In genomic region chr4:552059-552458, GRCh38 we compare ENCODE assay signal across 34 cellular contexts. TPM values are rescaled to one million over a fixed set of nuclear protein-coding genes. Genes with fewer than 3 reads are reported as not detected.
"Had no signal": no experiment of that assay in that cellular context is flagged by ENCODE, and none has a peak within 500 bp of the region (broad histone marks: within the 10 kb centered on the region; RNA-seq: fewer than 3 reads in every experiment).

No MANE protein-coding gene starts in this region.

- H3K36me3 ChIP-seq: neutrophil, pancreas, prostate gland, spleen, thoracic aorta, thyroid gland, tibial nerve, upper lobe of left lung, vagina had no signal

- ATAC-seq: naive thymus-derived CD8-positive, alpha-beta T cell; natural killer cell treated with Interleukin-12 subunit alpha and Interleukin-12 subunit beta and Interleukin-15 and Interleukin-18, amount 100 ng/mL, for 72 hours; pancreas; right cardiac atrium; sciatic nerve; stimulated activated memory B cell treated with anti-CD40 and anti-IgM and Interleukin-4, amounts not matched to agents 10 μg/mL and 1 μg/mL and 100 μg/mL, for 72 hours; stimulated activated naive CD8-positive, alpha-beta T cell treated with anti-CD3 and anti-CD28 coated beads, Interleukin-15, amount 100 ng/mL, for 72 hours; stimulated activated naive CD8-positive, alpha-beta T cell treated with anti-CD3 and anti-CD28 coated beads, Interleukin-15, Interleukin-2, amounts not matched to agents 100 U/mL and 50 U/mL, for 24 hours had no signal

- H3K4me1 ChIP-seq: pancreas, prostate gland, spleen, thyroid gland, tibial nerve, upper lobe of left lung, vagina had no signal

- H3K9me3 ChIP-seq: neutrophil, pancreas, prostate gland, thoracic aorta, thyroid gland, tibial nerve, upper lobe of left lung, vagina had no signal

- H3K27ac ChIP-seq: neutrophil, pancreas, prostate gland, skin epidermis, spleen, thoracic aorta, thyroid gland, tibial nerve, upper lobe of left lung, vagina had no signal

- FAIRE-seq: pancreas, urothelium cell line had no signal

- H3K27me3 ChIP-seq: neutrophil, thyroid gland, tibial nerve, upper lobe of left lung, vagina had no signal

- H3K4me2 ChIP-seq: smooth muscle cell had no signal

- DNase-seq: naive thymus-derived CD8-positive, alpha-beta T cell; nephron progenitor cell; nucleus accumbens; pancreas; right cardiac atrium; spleen; stimulated activated CD4-positive, alpha-beta T cell treated with anti-CD3 and anti-CD28 coated beads, Interleukin-12 subunit alpha, Interleukin-12 subunit beta, amount 100 ng/mL, for 4 hours; stimulated activated CD4-positive, alpha-beta T cell treated with anti-CD3 and anti-CD28 coated beads, Interleukin-1b, Interleukin-23, amount 100 ng/mL, for 48 hours; stimulated activated CD4-positive, alpha-beta T cell treated with anti-CD3 and anti-CD28 coated beads, Interleukin-4, amount 100 ng/mL, for 1 hour; stimulated activated CD4-positive, alpha-beta T cell treated with anti-CD3 and anti-CD28 coated beads, Interleukin-4, amount 100 ng/mL, for 4 hours; stimulated activated CD8-positive, alpha-beta memory T cell treated with anti-CD3 and anti-CD28 coated beads, Interleukin-4, amount 100 ng/mL, for 48 hours; stimulated activated naive CD4-positive, alpha-beta T cell; stimulated activated naive CD8-positive, alpha-beta T cell treated with anti-CD3 and anti-CD28 coated beads, Interleukin-15, amount 100 ng/mL, for 72 hours; stimulated activated naive CD8-positive, alpha-beta T cell treated with anti-CD3 and anti-CD28 coated beads, Interleukin-15, Interleukin-2, amounts not matched to agents 100 U/mL and 50 U/mL, for 24 hours; substantia nigra; thyroid gland; trophoblast cell; upper lobe of left lung had no signal

- H3K4me3 ChIP-seq: pancreas, prostate gland, skin epidermis, smooth muscle cell, spleen, thoracic aorta, thyroid gland, tibial nerve, upper lobe of left lung, vagina had no signal

RNA-seq across cellular contexts. Expression of gene TMEM271, which starts 24.0 kb away (rescaled TPM):
- total RNA-seq: naive thymus-derived CD8-positive, alpha-beta T cell; natural killer cell treated with Interleukin-12 subunit alpha and Interleukin-12 subunit beta and Interleukin-15 and Interleukin-18, amount 100 ng/mL, for 72 hours; omental fat pad; osteocyte; posterior vena cava; pulmonary artery endothelial cell; right cardiac atrium; sciatic nerve; smooth muscle cell; spleen; thoracic aorta; thyroid gland; tibial nerve; upper lobe of left lung; ureter had no signal
- polyA plus RNA-seq: naive thymus-derived CD8-positive, alpha-beta T cell; right cardiac atrium; smooth muscle cell; spleen had no signal
